Comparison of ENCODE assay signal across 8 cellular contexts in genomic region chr7:76482660-76483059, GRCh38. TPM values are rescaled to one million over a fixed set of nuclear protein-coding genes. Genes with fewer than 3 reads are reported as not detected.
"Had no signal": no experiment of that assay in that cellular context is flagged by ENCODE, and none has a peak within 500 bp of the region (broad histone marks: within the 10 kb centered on the region; RNA-seq: fewer than 3 reads in every experiment).

No MANE protein-coding gene starts in this region.

RNA-seq across cellular contexts. Expression of gene UPK3B, which starts 27.7 kb away (rescaled TPM):
- total RNA-seq: epithelial cell of proximal tubule, frontal cortex, kidney epithelial cell had no signal
- polyA plus RNA-seq: endothelial cell of umbilical vein, fibroblast of lung, immature natural killer cell had no signal

RNA-seq across cellular contexts. Expression of gene ZP3, which starts 57.9 kb away (rescaled TPM):
- total RNA-seq: hepatocyte, left ventricle myocardium superior had no signal
- polyA plus RNA-seq: hepatocyte had no signal
